In the genomic region with DNA sequence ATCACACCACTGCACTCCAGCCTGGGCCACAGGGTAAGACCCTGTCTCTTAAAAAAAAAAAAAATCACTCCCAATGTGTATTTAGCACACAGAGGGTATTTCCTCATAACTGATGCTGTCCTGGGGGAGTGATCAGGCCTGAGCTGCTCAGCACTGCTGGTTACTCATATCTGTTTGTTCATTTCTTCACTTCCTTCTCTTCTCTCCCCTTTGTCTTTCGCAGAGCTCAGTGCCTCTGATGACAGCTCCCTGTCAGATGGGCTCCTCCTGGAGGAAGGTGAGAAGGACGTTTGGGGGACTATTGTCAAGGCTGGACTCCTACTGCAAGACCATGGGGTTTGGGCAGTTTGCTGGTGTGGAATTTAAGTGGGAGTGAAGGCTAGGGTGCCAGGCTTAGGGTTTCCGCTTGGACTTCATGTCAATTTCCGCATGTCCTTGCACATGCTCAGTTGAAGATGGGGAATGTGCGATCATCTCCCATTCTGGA, we compare ENCODE assay signal across 10 cellular contexts. TPM values are rescaled to one million over a fixed set of nuclear protein-coding genes. Genes with fewer than 3 reads are reported as not detected.
DNase-seq lines count a peak whose midpoint lies in the region; ATAC-seq, FAIRE-seq and TF ChIP-seq lines count a peak whose summit lies in the region.
"Had no signal": no experiment of that assay in that cellular context is flagged by ENCODE, and none has a peak within 500 bp of the region (broad histone marks: within the 10 kb centered on the region; RNA-seq: fewer than 3 reads in every experiment).

No MANE protein-coding gene starts in this region.

- no peak overlapping the region for H3K9ac ChIP-seq in HepG2 (ENCODE audit: insufficient read depth, low read depth, low read length)

- DNase-seq in GM18507 (ENCODE audit: extremely low spot score, insufficient read length, low read depth): no peak
- peak; percentile 76 for DNase-seq in HuH-7 (ENCODE audit: low spot score)
- DNase-seq in HepG2 (ENCODE audit: low spot score): peak; percentile 90
- no peak for DNase-seq in NCI-H1417 (lab: John Stamatoyannopoulos, UW)
- DNase-seq in DMS79 (lab: John Stamatoyannopoulos, UW): no peak
- DNase-seq in urothelium cell line (ENCODE audit: low spot score): no peak
- no peak for DNase-seq in tibial nerve (ENCODE audit: low spot score in 2 of 2)
- DNase-seq: stimulated activated CD4-positive, alpha-beta T cell treated with anti-CD3 and anti-CD28 coated beads, Interleukin-2, amount 100 ng/mL, for 48 hours had no signal

- no peaks in the 10 kb centered on the region for H3K9me3 ChIP-seq in HepG2 (ENCODE audit: low read length)
- no peaks in the 10 kb centered on the region for H3K9me3 ChIP-seq in tibial nerve

- FAIRE-seq in GM18507 (lab: Jason Lieb, UNC) (peak; percentile 90), HepG2 (lab: Jason Lieb, UNC) (peak; percentile 89), urothelium cell line (lab: Jason Lieb, UNC) (no peak)

- TF ChIP-seq POLR2A in HepG2 (IDR thresholded peaks at IDR 0.05; ENCODE audit: insufficient read depth in 1 of 2, low read depth in 2 of 2, low read length in 2 of 2) (no peak), tibial nerve (IDR thresholded peaks at IDR 0.05) (no peak)

- no peaks in the 10 kb centered on the region for H3K79me2 ChIP-seq in HepG2 (ENCODE audit: insufficient read depth, low read length)

- H2AFZ ChIP-seq in HepG2 (ENCODE audit: low read length): no peak overlapping the region

- H3K4me1 ChIP-seq in HepG2 (ENCODE audit: insufficient read depth, low read length) (peaks cover 52% of the 10 kb centered on the region), tibial nerve (peaks cover 0 to 3% (median 0%) of the 10 kb centered on the region in 4 donors)

- no peak overlapping the region for H3K4me2 ChIP-seq in HepG2 (ENCODE audit: low read depth, low read length)

- H3K4me3 ChIP-seq in HepG2 (replicated peaks in 1 of 3; ENCODE audit: insufficient read depth in 1 of 3, low read depth in 2 of 3, low read length in 3 of 3): no peak overlapping the region
- no peak overlapping the region for H3K4me3 ChIP-seq in tibial nerve

- TF ChIP-seq CTCF in HepG2 (CRISPR knock-in tag; IDR thresholded peaks at IDR 0.05): peak; percentile 37
- no peak for TF ChIP-seq CTCF in tibial nerve (IDR thresholded peaks at IDR 0.05)

- TF ChIP-seq RAD21 in HepG2 (CRISPR knock-in tag; IDR thresholded peaks at IDR 0.05): no peak

- H4K20me1 ChIP-seq in HepG2 (ENCODE audit: insufficient read depth, low read length): no peaks in the 10 kb centered on the region

- peak in 1 of 2 experiments; percentile 63; a peak in 1 of 4 replicates for TF ChIP-seq EP300 in HepG2 (IDR thresholded peaks at IDR 0.05; ENCODE audit: low read depth in 2 of 2, low read length in 2 of 2)
- TF ChIP-seq EP300 in HepG2 (CRISPR knock-in tag; IDR thresholded peaks at IDR 0.05; ENCODE audit: borderline replicate concordance): peak; percentile 47; the same call in 1 of the 2 replicates
- TF ChIP-seq EP300 in tibial nerve (IDR thresholded peaks at IDR 0.05): no peak

- BruUV-seq in HepG2 (replicated peaks; lab: Mats Ljungman, UMichigan): no TSS peak

- no peak overlapping the region for H3K27ac ChIP-seq in HepG2 (ENCODE audit: extremely low read length, insufficient read depth, low read length)
- peak overlapping the region in 1 of 4 donors; percentile 7 for H3K27ac ChIP-seq in tibial nerve

- H3K36me3 ChIP-seq in HepG2 (replicated peaks in 1 of 2; ENCODE audit: control insufficient read depth in 1 of 2, insufficient read depth in 2 of 2, low read length in 2 of 2): peaks cover 12 to 27% of the 10 kb centered on the region in 2 experiments; a peak in 4 of 5 replicates
- no peaks in the 10 kb centered on the region for H3K36me3 ChIP-seq in tibial nerve

- 51% methylated on average over 5 of the region's 5 CpGs for WGBS in HepG2 (ENCODE audit: low lambda C conversion rate)
- 81 to 90% methylated on average over 5 of the region's 5 CpGs for WGBS in tibial nerve, 2 donors

- POLR2A ChIA-PET in HepG2 (lab: Yijun Ruan, JAX): interaction anchor here (1.0 to 4.6 kb wide), 7 partner anchors 8 to 239 kb away, joined by 3 to 129 read pairs (median 9); a partner anchor contains a TSS

- CTCF ChIA-PET in HepG2 (lab: Yijun Ruan, JAX; ENCODE audit: low intra/inter-chr PET ratio, low total read pairs): interaction anchor here (1.5 kb wide), 1 partner anchor 17 kb away, joined by 14 read pairs; no protein-coding TSS in a partner anchor

- intact Hi-C loops in HepG2 (cut with micrococcal nuclease; ENCODE audit: unreplicated experiment): no loop called here

- in situ Hi-C loops in HepG2 (cut with HindIII; ENCODE audit: extremely low pct_ligation_motif_present, low pct_unique_long_range_greater_than_20kb): no loop called here

- ATAC-seq in GM21786 (IDR thresholded peaks at IDR 0.05; ENCODE audit: unreplicated experiment) (peak; percentile 62), HepG2 (peak; percentile 90)

- H3K27me3 ChIP-seq in HepG2 (ENCODE audit: control insufficient read depth in 1 of 2, insufficient read depth in 2 of 2, low read length in 2 of 2) (no peaks in the 10 kb centered on the region), tibial nerve (no peaks in the 10 kb centered on the region)

TF ChIP-seq in HepG2, 621 proteins besides CTCF, POLR2A, EP300 and RAD21 (continues in another document):
- TF ChIP-seq, protein P1, sequence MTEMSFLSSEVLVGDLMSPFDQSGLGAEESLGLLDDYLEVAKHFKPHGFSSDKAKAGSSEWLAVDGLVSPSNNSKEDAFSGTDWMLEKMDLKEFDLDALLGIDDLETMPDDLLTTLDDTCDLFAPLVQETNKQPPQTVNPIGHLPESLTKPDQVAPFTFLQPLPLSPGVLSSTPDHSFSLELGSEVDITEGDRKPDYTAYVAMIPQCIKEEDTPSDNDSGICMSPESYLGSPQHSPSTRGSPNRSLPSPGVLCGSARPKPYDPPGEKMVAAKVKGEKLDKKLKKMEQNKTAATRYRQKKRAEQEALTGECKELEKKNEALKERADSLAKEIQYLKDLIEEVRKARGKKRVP (CRISPR knock-in tag; IDR thresholded peaks at IDR 0.05): peak in 1 of 2 experiments; percentile 63; a peak in 1 of 4 replicates
- 0 out of 2 replicates have a peak, but pooled peaks have one; percentile 38 for TF ChIP-seq ZNF350 (CRISPR knock-in tag; IDR thresholded peaks at IDR 0.05; ENCODE audit: borderline replicate concordance, low read depth)
- TF ChIP-seq SOX5 (CRISPR knock-in tag; IDR thresholded peaks at IDR 0.05; ENCODE audit: borderline replicate concordance): peak; percentile 44; the same call in 1 of the 2 replicates
- TF ChIP-seq ZNF772 (CRISPR knock-in tag; IDR thresholded peaks at IDR 0.05): no peak
- TF ChIP-seq NR2F6 (IDR thresholded peaks at IDR 0.05): peak; percentile 31; the same call in 1 of the 2 replicates
- no peak for TF ChIP-seq NR2F6 (CRISPR knock-in tag; IDR thresholded peaks at IDR 0.05)

RNA-seq across cellular contexts. Expression of a gene that starts 13.0 kb away (rescaled TPM):
- 11.7 and 13.5 TPM in 2 replicates for total RNA-seq in HepG2 (2016; rRNA removed; fragmentation: Illumina TruSeq; extraction: Trizol)
- total RNA-seq in HepG2 (2016; cell fraction: cytosol; rRNA removed; fragmentation: Illumina TruSeq; extraction: Trizol; ENCODE audit: low read depth): 3.1 and 3.9 TPM in 2 replicates
- total RNA-seq in HepG2 (2016; cell fraction: insoluble cytoplasmic fraction; rRNA removed; fragmentation: Illumina TruSeq; extraction: Trizol): 10.6 and 11.8 TPM in 2 replicates
- 8.9 and 10.3 TPM in 2 replicates for total RNA-seq in HepG2 (2016; cell fraction: membrane; rRNA removed; fragmentation: Illumina TruSeq; extraction: Trizol)
- total RNA-seq in HepG2 (2016; cell fraction: nucleus; rRNA removed; fragmentation: Illumina TruSeq; extraction: Trizol): 11.6 and 14.2 TPM in 2 replicates
- polyA plus RNA-seq in HepG2 (2011; rRNA removed): 6.0 and 6.4 TPM in 2 replicates
- polyA plus RNA-seq in HepG2 (2011; cell fraction: cytosol; rRNA removed): 3.9 and 5.0 TPM in 2 replicates
- 18.1 and 23.0 TPM in 2 replicates for polyA plus RNA-seq in HepG2 (2011; cell fraction: nucleus; rRNA removed)
- polyA plus RNA-seq in HepG2 (2012): 3.4 and 3.6 TPM in 2 replicates
- polyA plus RNA-seq in HepG2 (2016; cell fraction: cytosol; fragmentation: Illumina TruSeq; extraction: Trizol; ENCODE audit: low read depth): 1.4 and 1.5 TPM in 2 replicates
- polyA plus RNA-seq in HepG2 (2016; cell fraction: insoluble cytoplasmic fraction; fragmentation: Illumina TruSeq; extraction: Trizol; ENCODE audit: low read depth): 10.3 and 14.8 TPM in 2 replicates
- polyA plus RNA-seq in HepG2 (2016; cell fraction: membrane; fragmentation: Illumina TruSeq; extraction: Trizol; ENCODE audit: low read depth): 4.6 and 5.4 TPM in 2 replicates
- 28.3 and 29.7 TPM in 2 replicates for polyA plus RNA-seq in HepG2 (2016; cell fraction: nucleus; fragmentation: Illumina TruSeq; extraction: Trizol; ENCODE audit: insufficient read depth, low read depth)
- polyA minus RNA-seq in HepG2 (2011; rRNA and poly(A)+ RNA removed; ENCODE audit: low replicate concordance): 0.42 and 11.2 TPM in 2 replicates
- 4.3 and 7.2 TPM in 2 replicates for polyA minus RNA-seq in HepG2 (2011; cell fraction: cytosol; rRNA and poly(A)+ RNA removed)
- polyA minus RNA-seq in HepG2 (2011; cell fraction: nucleus; rRNA and poly(A)+ RNA removed): 6.0 and 7.9 TPM in 2 replicates
- total RNA-seq in tibial nerve: not detected

RNA-seq across cellular contexts. Expression of a gene that starts 34.9 kb away (rescaled TPM):
- total RNA-seq in HepG2 (2016; rRNA removed; fragmentation: Illumina TruSeq; extraction: Trizol) (not detected in 2 replicates), tibial nerve (not detected)
- total RNA-seq in HepG2 (2016; cell fraction: cytosol; rRNA removed; fragmentation: Illumina TruSeq; extraction: Trizol; ENCODE audit: low read depth): not detected in 2 replicates
- total RNA-seq in HepG2 (2016; cell fraction: insoluble cytoplasmic fraction; rRNA removed; fragmentation: Illumina TruSeq; extraction: Trizol): not detected in 2 replicates
- total RNA-seq in HepG2 (2016; cell fraction: membrane; rRNA removed; fragmentation: Illumina TruSeq; extraction: Trizol): not detected in 2 replicates
- not detected in 2 replicates for total RNA-seq in HepG2 (2016; cell fraction: nucleus; rRNA removed; fragmentation: Illumina TruSeq; extraction: Trizol)
- polyA plus RNA-seq in HepG2 (2011; rRNA removed): not detected in 2 replicates
- polyA plus RNA-seq in HepG2 (2011; cell fraction: cytosol; rRNA removed): not detected in 2 replicates
- 0.14 TPM in 1 of 2 replicates, not detected in the other for polyA plus RNA-seq in HepG2 (2011; cell fraction: nucleus; rRNA removed)
- not detected in 2 replicates for polyA plus RNA-seq in HepG2 (2012)
- not detected in 2 replicates for polyA plus RNA-seq in HepG2 (2016; cell fraction: cytosol; fragmentation: Illumina TruSeq; extraction: Trizol; ENCODE audit: low read depth)
- polyA plus RNA-seq in HepG2 (2016; cell fraction: insoluble cytoplasmic fraction; fragmentation: Illumina TruSeq; extraction: Trizol; ENCODE audit: low read depth): not detected in 2 replicates
- not detected in 2 replicates for polyA plus RNA-seq in HepG2 (2016; cell fraction: membrane; fragmentation: Illumina TruSeq; extraction: Trizol; ENCODE audit: low read depth)
- not detected in 2 replicates for polyA plus RNA-seq in HepG2 (2016; cell fraction: nucleus; fragmentation: Illumina TruSeq; extraction: Trizol; ENCODE audit: insufficient read depth, low read depth)
- polyA minus RNA-seq in HepG2 (2011; rRNA and poly(A)+ RNA removed; ENCODE audit: low replicate concordance): not detected in 2 replicates
- not detected in 2 replicates for polyA minus RNA-seq in HepG2 (2011; cell fraction: cytosol; rRNA and poly(A)+ RNA removed)
- polyA minus RNA-seq in HepG2 (2011; cell fraction: nucleus; rRNA and poly(A)+ RNA removed): not detected in 2 replicates
- total RNA-seq: NCI-H460 had no signal

Comparison
In these comparisons a context has a peak if more than half of its experiments do, and no peak if none do; other contexts are left out.
1. DNase-seq: peak in HuH-7 (single experiment) and HepG2 (single experiment); none in GM18507 (single experiment), NCI-H1417 (0 of 3), DMS79 (single experiment), urothelium cell line (single experiment) and tibial nerve (0 of 2).
2. RNA of a gene that starts 13.0 kb away (total RNA-seq): 3.1 to 14.2 TPM in HepG2; not detected in tibial nerve; every median in the first group is over 4 times any median in the second.